Comparison of ENCODE assay signal across 28 cellular contexts in the genomic region with DNA sequence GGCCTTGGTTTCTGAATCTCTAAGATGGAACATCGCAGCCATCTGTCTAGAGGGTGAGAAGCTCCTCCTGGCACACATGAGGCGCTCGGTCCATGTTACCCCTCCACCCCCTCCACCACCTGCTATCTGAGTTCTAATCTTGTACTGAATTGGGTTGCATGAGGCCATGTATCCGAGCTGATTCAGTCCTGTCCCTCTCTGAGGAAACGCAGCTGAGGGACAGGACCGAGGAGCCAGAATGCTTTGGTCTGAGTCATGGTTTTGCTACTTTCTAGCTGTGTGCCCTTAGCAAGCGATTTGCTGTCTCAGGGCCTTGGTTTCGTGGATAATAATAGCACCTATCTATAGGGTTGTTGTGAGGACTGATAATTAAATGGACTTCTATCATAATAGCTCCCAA.
DNase-seq lines count a peak whose midpoint lies in the region; ATAC-seq and TF ChIP-seq lines count a peak whose summit lies in the region.
"Had no signal": no experiment of that assay in that cellular context is flagged by ENCODE, and none has a peak within 500 bp of the region (broad histone marks: within the 10 kb centered on the region; RNA-seq: fewer than 3 reads in every experiment).

No MANE protein-coding gene starts in this region.

- no CpG with 5 or more reads among the region's 8 CpGs for WGBS in neuronal stem cell (ENCODE audit: extremely low coverage in 2 of 2, insufficient read length in 2 of 2, insufficient replicate concordance in 1 of 2), 2 donors

- no peaks in the 10 kb centered on the region for H3K79me1 ChIP-seq in neuronal stem cell (ENCODE audit: low read depth, low read length)

- H3K9me2 ChIP-seq in MM.1S (replicated peaks; ENCODE audit: insufficient read depth, low read length): no peaks in the 10 kb centered on the region

- no peaks in the 10 kb centered on the region for H3K4me1 Mint-ChIP-seq in activated naive CD8-positive, alpha-beta T cell treated with anti-CD3 and anti-CD28 coated beads for 36 hours
- H3K4me1 Mint-ChIP-seq: activated CD4-positive, alpha-beta memory T cell treated with anti-CD3 and anti-CD28 coated beads, Interleukin-2, amount 10 ng/mL, durations not matched to agents 7 days and 5 days; stimulated activated effector memory CD8-positive, alpha-beta T cell treated with anti-CD3 and anti-CD28 coated beads, Interleukin-12 subunit alpha, Interleukin-12 subunit beta, amount 100 ng/mL, for 72 hours; T-helper 17 cell had no signal

- ATAC-seq in GM18870 (IDR thresholded peaks at IDR 0.05; ENCODE audit: unreplicated experiment): no peak
- ATAC-seq: PC-3; Right ventricle myocardium inferior; stimulated activated effector memory CD8-positive, alpha-beta T cell treated with anti-CD3 and anti-CD28 coated beads, Interleukin-12 subunit alpha, Interleukin-12 subunit beta, amount 100 ng/mL, for 72 hours; T-helper 17 cell had no signal

- TF ChIP-seq CTCF in MM.1S (IDR thresholded peaks at IDR 0.05; ENCODE audit: low read length): no peak

- H3K27me3 ChIP-seq in MM.1S (replicated peaks; ENCODE audit: insufficient read depth, low read length) (no peaks in the 10 kb centered on the region), neuronal stem cell (ENCODE audit: control insufficient read depth in 3 of 3, insufficient read depth in 3 of 3, low read depth in 1 of 3, low read length in 3 of 3) (peaks cover 0 to 32% (median 0%) of the 10 kb centered on the region in 3 experiments)
- H3K27me3 ChIP-seq: BE2C, neutrophil had no signal

- H3K4me2 ChIP-seq in MM.1S (ENCODE audit: low read depth, low read length): peak overlapping the region; percentile 23
- H3K4me2 ChIP-seq in neuronal stem cell (ENCODE audit: insufficient read depth, low read length, poor library complexity, severe bottlenecking): no peak overlapping the region
- H3K4me2 ChIP-seq: KMS-11 had no signal

- H3K9ac ChIP-seq in MM.1S (ENCODE audit: low read length): no peak overlapping the region
- no peak overlapping the region for H3K9ac ChIP-seq in neuronal stem cell (ENCODE audit: low read depth, low read length, poor library complexity)
- H3K9ac ChIP-seq: KMS-11 had no signal

- no peaks in the 10 kb centered on the region for H3K27me3 Mint-ChIP-seq in activated naive CD8-positive, alpha-beta T cell treated with anti-CD3 and anti-CD28 coated beads for 36 hours
- H3K27me3 Mint-ChIP-seq: activated CD4-positive, alpha-beta memory T cell treated with anti-CD3 and anti-CD28 coated beads, Interleukin-2, amount 10 ng/mL, durations not matched to agents 7 days and 5 days had no signal

- H3K4ac ChIP-seq in neuronal stem cell (ENCODE audit: low read length): no peak overlapping the region

- no peaks in the 10 kb centered on the region for H4K20me1 ChIP-seq in MM.1S (ENCODE audit: insufficient read depth, low read length)

- H3K9me3 ChIP-seq in MM.1S (replicated peaks; ENCODE audit: insufficient read depth, low read length): no peaks in the 10 kb centered on the region
- no peaks in the 10 kb centered on the region for H3K9me3 ChIP-seq in neuronal stem cell (replicated peaks in 1 of 2; ENCODE audit: control insufficient read depth in 2 of 2, insufficient read depth in 1 of 2, low read depth in 1 of 2, low read length in 2 of 2)
- H3K9me3 ChIP-seq: BE2C, neutrophil, prostate gland had no signal

- no peak overlapping the region for H3K4me3 Mint-ChIP-seq in activated naive CD8-positive, alpha-beta T cell treated with anti-CD3 and anti-CD28 coated beads for 36 hours
- H3K4me3 Mint-ChIP-seq: activated CD4-positive, alpha-beta memory T cell treated with anti-CD3 and anti-CD28 coated beads, Interleukin-2, amount 10 ng/mL, durations not matched to agents 7 days and 5 days; activated naive CD4-positive, alpha-beta T cell treated with anti-CD3 and anti-CD28 coated beads for 36 hours; stimulated activated effector memory CD8-positive, alpha-beta T cell treated with anti-CD3 and anti-CD28 coated beads, Interleukin-12 subunit alpha, Interleukin-12 subunit beta, amount 100 ng/mL, for 72 hours; T-helper 17 cell had no signal

- H3K36me3 ChIP-seq in MM.1S (replicated peaks; ENCODE audit: insufficient read depth, low read length) (no peaks in the 10 kb centered on the region), neuronal stem cell (replicated peaks in 1 of 2; ENCODE audit: control insufficient read depth in 2 of 2, insufficient read depth in 2 of 2, low read length in 2 of 2) (no peaks in the 10 kb centered on the region)
- H3K36me3 ChIP-seq: BE2C, neutrophil, prostate gland had no signal

- H3K27ac ChIP-seq in MM.1S (ENCODE audit: low read length) (peak overlapping the region; percentile 42; the same call in 1 of the 2 replicates), neuronal stem cell (replicated peaks; ENCODE audit: low read length) (no peak overlapping the region)
- H3K27ac ChIP-seq: KMS-11, neutrophil, prostate gland had no signal

- H3K23ac ChIP-seq in neuronal stem cell (ENCODE audit: low read depth, low read length, poor library complexity): peak overlapping the region; percentile 18

- DNase-seq in Daoy (ENCODE audit: low read depth): peak; percentile 11
- peak; percentile 72 for DNase-seq in MM.1S
- peak; percentile 27 for DNase-seq in cerebellar cortex (ENCODE audit: low spot score)
- DNase-seq in neuronal stem cell (ENCODE audit: low spot score): no peak
- no peak for DNase-seq in activated T-cell treated with anti-CD3 and anti-CD28 coated beads, Interleukin-2, amount 50 U/mL, for 1 hour
- DNase-seq in activated naive CD8-positive, alpha-beta T cell treated with anti-CD3 and anti-CD28 coated beads for 36 hours: no peak
- no peak for DNase-seq in COLO668 (lab: John Stamatoyannopoulos, UW; ENCODE audit: unreplicated experiment)
- DNase-seq: activated CD4-positive, alpha-beta memory T cell treated with anti-CD3 and anti-CD28 coated beads, Interleukin-2, amount 10 ng/mL, durations not matched to agents 7 days and 5 days; activated CD4-positive, alpha-beta T cell treated with anti-CD3 and anti-CD28 coated beads for 1 hour; activated CD8-positive, alpha-beta memory T cell treated with anti-CD3 and anti-CD28 coated beads, Interleukin-2, amount 50 U/mL, for 48 hours; activated naive CD4-positive, alpha-beta T cell treated with anti-CD3 and anti-CD28 coated beads for 36 hours; BE2C; DMS153; GDM1; hippocampal formation; mammary epithelial cell; NCI-H2029; NCI-H510A treated with DMSO at 0.1 percent for 48 hours; PC-3; stimulated activated CD4-positive, alpha-beta T cell treated with anti-CD3 and anti-CD28 coated beads, Interleukin-15, amount 100 ng/mL, for 24 hours; stimulated activated CD4-positive, alpha-beta T cell treated with anti-CD3 and anti-CD28 coated beads, Interleukin-4, amount 100 ng/mL, for 4 hours; T-helper 17 cell had no signal

- H4K91ac ChIP-seq in neuronal stem cell (ENCODE audit: low read depth, low read length, poor library complexity): no peak overlapping the region

- H2AK5ac ChIP-seq in neuronal stem cell (ENCODE audit: low read depth, low read length): peak overlapping the region; percentile 53

- no peak overlapping the region for H3K18ac ChIP-seq in neuronal stem cell (ENCODE audit: low read length)

- H4K8ac ChIP-seq in neuronal stem cell (ENCODE audit: low read depth, low read length): no peak overlapping the region

- H3K4me1 ChIP-seq in MM.1S (ENCODE audit: low read length) (peaks cover 19% of the 10 kb centered on the region), neuronal stem cell (ENCODE audit: control insufficient read depth in 2 of 2, insufficient read depth in 1 of 2, low read depth in 1 of 2, low read length in 2 of 2) (no peaks in the 10 kb centered on the region)
- H3K4me1 ChIP-seq: BE2C, prostate gland had no signal

- no peaks in the 10 kb centered on the region for H3K9me3 Mint-ChIP-seq in activated naive CD8-positive, alpha-beta T cell treated with anti-CD3 and anti-CD28 coated beads for 36 hours
- H3K9me3 Mint-ChIP-seq: activated CD4-positive, alpha-beta memory T cell treated with anti-CD3 and anti-CD28 coated beads, Interleukin-2, amount 10 ng/mL, durations not matched to agents 7 days and 5 days; activated naive CD4-positive, alpha-beta T cell treated with anti-CD3 and anti-CD28 coated beads for 36 hours; stimulated activated effector memory CD8-positive, alpha-beta T cell treated with anti-CD3 and anti-CD28 coated beads, Interleukin-12 subunit alpha, Interleukin-12 subunit beta, amount 100 ng/mL, for 72 hours had no signal

- no peaks in the 10 kb centered on the region for H3K36me3 Mint-ChIP-seq in activated naive CD8-positive, alpha-beta T cell treated with anti-CD3 and anti-CD28 coated beads for 36 hours
- H3K36me3 Mint-ChIP-seq: stimulated activated effector memory CD8-positive, alpha-beta T cell treated with anti-CD3 and anti-CD28 coated beads, Interleukin-12 subunit alpha, Interleukin-12 subunit beta, amount 100 ng/mL, for 72 hours had no signal

- no peak overlapping the region for H3K27ac Mint-ChIP-seq in activated naive CD8-positive, alpha-beta T cell treated with anti-CD3 and anti-CD28 coated beads for 36 hours
- H3K27ac Mint-ChIP-seq: activated CD4-positive, alpha-beta memory T cell treated with anti-CD3 and anti-CD28 coated beads, Interleukin-2, amount 10 ng/mL, durations not matched to agents 7 days and 5 days; activated naive CD4-positive, alpha-beta T cell treated with anti-CD3 and anti-CD28 coated beads for 36 hours; stimulated activated effector memory CD8-positive, alpha-beta T cell treated with anti-CD3 and anti-CD28 coated beads, Interleukin-12 subunit alpha, Interleukin-12 subunit beta, amount 100 ng/mL, for 72 hours; T-helper 17 cell had no signal

- H2BK120ac ChIP-seq in neuronal stem cell (ENCODE audit: low read depth, low read length): no peak overlapping the region

- H2BK5ac ChIP-seq in neuronal stem cell (ENCODE audit: low read length): no peak overlapping the region

- H2BK15ac ChIP-seq in neuronal stem cell (ENCODE audit: low read length): no peak overlapping the region

- no peaks in the 10 kb centered on the region for H3K79me2 ChIP-seq in MM.1S (ENCODE audit: low read length)

- H3F3A ChIP-seq in MM.1S (ENCODE audit: insufficient read depth, low read length): no peaks in the 10 kb centered on the region

- H3K4me3 ChIP-seq in MM.1S (ENCODE audit: low read length) (no peak overlapping the region), neuronal stem cell (ENCODE audit: low read length in 2 of 2) (no peak overlapping the region)
- H3K4me3 ChIP-seq: prostate gland had no signal

- H3K14ac ChIP-seq in neuronal stem cell (ENCODE audit: low read length): no peak overlapping the region

- no peak overlapping the region for H2BK12ac ChIP-seq in neuronal stem cell (ENCODE audit: low read length)

- H2AFZ ChIP-seq in MM.1S (ENCODE audit: low read length) (peak overlapping the region; percentile 40), neuronal stem cell (ENCODE audit: low read length) (no peak overlapping the region)

Comparison
In these comparisons a context has a peak if more than half of its experiments do, and no peak if none do; other contexts are left out.
1. DNase-seq: peak in Daoy (single experiment), MM.1S (single experiment) and cerebellar cortex (single experiment); none in neuronal stem cell (single experiment), activated T-cell treated with anti-CD3 and anti-CD28 coated beads, Interleukin-2, amount 50 U/mL, for 1 hour (single experiment), activated naive CD8-positive, alpha-beta T cell treated with anti-CD3 and anti-CD28 coated beads for 36 hours (single experiment) and COLO668 (single experiment).